In the genomic region with DNA sequence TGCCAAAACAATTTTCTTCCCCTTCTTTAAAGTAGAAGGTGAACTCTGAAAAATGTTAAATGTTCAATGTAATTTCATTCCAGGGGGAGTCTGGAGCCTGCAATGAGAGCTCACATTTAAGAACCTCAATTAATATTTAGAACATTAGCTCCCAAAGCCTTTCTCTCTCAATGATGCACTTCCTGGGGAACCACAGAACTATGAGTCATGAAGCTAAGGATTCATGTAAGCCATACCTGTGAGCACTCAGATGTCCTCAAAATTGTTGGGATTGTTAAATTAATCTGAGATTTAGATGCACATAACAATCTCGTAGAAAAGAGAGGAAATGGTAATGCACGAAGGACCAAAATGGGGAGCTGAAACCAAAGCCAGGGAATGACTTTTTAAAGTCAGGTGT, we compare ENCODE assay signal across 2 cellular contexts.
TF ChIP-seq lines count a peak whose summit lies in the region.

No MANE protein-coding gene starts in this region.

TF ChIP-seq in GM23338, 12 proteins besides CTCF, POLR2A, EP300 and RAD21:
- TF ChIP-seq ZNF114 (CRISPR knock-in tag; IDR thresholded peaks at IDR 0.05) (no peak), EZH2phosphoT487 (IDR thresholded peaks at IDR 0.05; ENCODE audit: unreplicated experiment) (no peak)

TF ChIP-seq in IMR-90, 13 proteins besides CTCF, POLR2A, EP300 and RAD21:
- no peak for TF ChIP-seq RFX5 (IDR thresholded peaks at IDR 0.05; ENCODE audit: low read depth, low read length)
- TF ChIP-seq RCOR1 (IDR thresholded peaks at IDR 0.05; ENCODE audit: insufficient replicate concordance, low read length): no peak
- TF ChIP-seq CHD1 (IDR thresholded peaks at IDR 0.05; ENCODE audit: low read depth, low read length): no peak
- no peak for TF ChIP-seq CEBPB (IDR thresholded peaks at IDR 0.05; ENCODE audit: low read depth, low read length)
- TF ChIP-seq, protein P1, sequence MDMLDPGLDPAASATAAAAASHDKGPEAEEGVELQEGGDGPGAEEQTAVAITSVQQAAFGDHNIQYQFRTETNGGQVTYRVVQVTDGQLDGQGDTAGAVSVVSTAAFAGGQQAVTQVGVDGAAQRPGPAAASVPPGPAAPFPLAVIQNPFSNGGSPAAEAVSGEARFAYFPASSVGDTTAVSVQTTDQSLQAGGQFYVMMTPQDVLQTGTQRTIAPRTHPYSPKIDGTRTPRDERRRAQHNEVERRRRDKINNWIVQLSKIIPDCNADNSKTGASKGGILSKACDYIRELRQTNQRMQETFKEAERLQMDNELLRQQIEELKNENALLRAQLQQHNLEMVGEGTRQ (IDR thresholded peaks at IDR 0.05; ENCODE audit: low read depth, low read length): no peak
- TF ChIP-seq, protein P2, sequence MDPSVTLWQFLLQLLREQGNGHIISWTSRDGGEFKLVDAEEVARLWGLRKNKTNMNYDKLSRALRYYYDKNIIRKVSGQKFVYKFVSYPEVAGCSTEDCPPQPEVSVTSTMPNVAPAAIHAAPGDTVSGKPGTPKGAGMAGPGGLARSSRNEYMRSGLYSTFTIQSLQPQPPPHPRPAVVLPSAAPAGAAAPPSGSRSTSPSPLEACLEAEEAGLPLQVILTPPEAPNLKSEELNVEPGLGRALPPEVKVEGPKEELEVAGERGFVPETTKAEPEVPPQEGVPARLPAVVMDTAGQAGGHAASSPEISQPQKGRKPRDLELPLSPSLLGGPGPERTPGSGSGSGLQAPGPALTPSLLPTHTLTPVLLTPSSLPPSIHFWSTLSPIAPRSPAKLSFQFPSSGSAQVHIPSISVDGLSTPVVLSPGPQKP (IDR thresholded peaks at IDR 0.05; ENCODE audit: borderline replicate concordance, low read depth, low read length): no peak
